Comparison of ENCODE assay signal across 13 cellular contexts in genomic region chr6:4608361-4609115, GRCh38.
A peak's percentile ranks its signal among the peaks of the same experiment; 100 is the strongest.
DNase-seq lines count a peak whose midpoint lies in the region; ATAC-seq and TF ChIP-seq lines count a peak whose summit lies in the region.
"Had no signal": no experiment of that assay in that cellular context is flagged by ENCODE, and none has a peak within 500 bp of the region (broad histone marks: within the 10 kb centered on the region; RNA-seq: fewer than 3 reads in every experiment).

No MANE protein-coding gene starts in this region.

- no peak for TF ChIP-seq CTCF in upper lobe of right lung (IDR thresholded peaks at IDR 0.05)

- H3K4me3 ChIP-seq in upper lobe of right lung: no peak overlapping the region

- peak; percentile 3 for DNase-seq in NCI-H2107 treated with DMSO at 0.1 percent for 48 hours (lab: John Stamatoyannopoulos, UW; ENCODE audit: unreplicated experiment)
- no peak for DNase-seq in NCI-H2107 (lab: John Stamatoyannopoulos, UW)
- DNase-seq in dermis blood vessel endothelial cell: peak; percentile 27
- DNase-seq in myocyte (ENCODE audit: low read depth): peak; percentile 84
- no peak for DNase-seq in upper lobe of right lung
- DNase-seq in MV-4-11 (lab: John Stamatoyannopoulos, UW): no peak
- DNase-seq: aorta; Caco-2; GOT3; NCI-H1436; stimulated activated CD4-positive, alpha-beta T cell treated with anti-CD3 and anti-CD28 coated beads, Interleukin-2, amount 100 ng/mL, for 24 hours had no signal

- intact Hi-C loops in upper lobe of right lung (cut with DNase I): no loop called here

- H3K27me3 ChIP-seq in upper lobe of right lung: no peaks in the 10 kb centered on the region

- ATAC-seq in upper lobe of right lung: peak; percentile 11
- no peak for ATAC-seq in HG03439 (IDR thresholded peaks at IDR 0.05; ENCODE audit: unreplicated experiment)
- ATAC-seq in GM18519 (IDR thresholded peaks at IDR 0.05; ENCODE audit: low FRiP score, unreplicated experiment): no peak

- H3K27ac ChIP-seq in upper lobe of right lung: no peak overlapping the region

- no peaks in the 10 kb centered on the region for H3K9me3 ChIP-seq in upper lobe of right lung
- H3K9me3 ChIP-seq: Caco-2 had no signal

- H3K4me1 ChIP-seq in upper lobe of right lung: no peaks in the 10 kb centered on the region

- no peaks in the 10 kb centered on the region for H3K36me3 ChIP-seq in upper lobe of right lung

Comparison
In these comparisons a context has a peak if more than half of its experiments do, and no peak if none do; other contexts are left out.
1. DNase-seq: peak in NCI-H2107 treated with DMSO at 0.1 percent for 48 hours (single experiment), dermis blood vessel endothelial cell (single experiment) and myocyte (single experiment); none in NCI-H2107 (single experiment), upper lobe of right lung (single experiment) and MV-4-11 (single experiment).